In the genomic region with DNA sequence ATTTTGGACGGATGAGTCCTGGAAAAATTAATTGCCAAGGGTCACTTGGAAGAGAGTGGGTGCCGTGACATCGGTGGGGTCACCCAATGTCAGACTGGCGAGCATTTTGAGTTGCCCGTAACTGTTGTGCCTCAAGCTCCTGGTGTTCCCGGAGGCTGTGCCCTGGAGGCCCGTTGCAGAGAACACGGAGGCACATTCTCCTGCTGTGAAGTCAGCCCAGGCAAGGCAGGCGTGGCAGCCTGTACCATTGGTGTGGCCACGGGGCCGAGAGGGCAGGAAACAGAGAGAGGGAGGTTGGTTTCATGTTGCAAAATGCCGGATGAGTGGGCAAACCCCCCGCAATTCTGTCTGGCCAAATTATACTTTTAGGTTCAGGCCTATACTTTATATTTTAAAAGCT, we compare ENCODE assay signal across 12 cellular contexts.
DNase-seq lines count a peak whose midpoint lies in the region; ATAC-seq and TF ChIP-seq lines count a peak whose summit lies in the region.
"Had no signal": no experiment of that assay in that cellular context is flagged by ENCODE, and none has a peak within 500 bp of the region (broad histone marks: within the 10 kb centered on the region; RNA-seq: fewer than 3 reads in every experiment).

No MANE protein-coding gene starts in this region.

- no peaks in the 10 kb centered on the region for H3K27me3 Mint-ChIP-seq in osteocyte (ENCODE audit: unreplicated experiment)
- H3K27me3 Mint-ChIP-seq in activated CD8-positive, alpha-beta T cell treated with anti-CD3 and anti-CD28 coated beads, Interleukin-2, amount 10 ng/mL, durations not matched to agents 7 days and 5 days (ENCODE audit: low read depth) = peaks cover 2% of the 10 kb centered on the region

- CTCF ChIA-PET in RWPE1 (lab: Yijun Ruan, JAX) = no interaction called here
- CTCF ChIA-PET in activated CD8-positive, alpha-beta T cell treated with anti-CD3 and anti-CD28 coated beads, Interleukin-2, amount 10 ng/mL, durations not matched to agents 7 days and 5 days (lab: Charles Lee) = no interaction called here

- H3K36me3 Mint-ChIP-seq in osteocyte (ENCODE audit: unreplicated experiment) = peaks cover 13% of the 10 kb centered on the region
- H3K36me3 Mint-ChIP-seq in activated CD8-positive, alpha-beta T cell treated with anti-CD3 and anti-CD28 coated beads, Interleukin-2, amount 10 ng/mL, durations not matched to agents 7 days and 5 days (ENCODE audit: low read depth) = no peaks in the 10 kb centered on the region

- in situ Hi-C loops in GM13976 (cut with MboI; ENCODE audit: low sequenced_read_pairs, unreplicated experiment) = no loop called here

- peaks cover 3% of the 10 kb centered on the region for H3K9me3 Mint-ChIP-seq in osteocyte (ENCODE audit: unreplicated experiment)
- no peaks in the 10 kb centered on the region for H3K9me3 Mint-ChIP-seq in activated CD8-positive, alpha-beta T cell treated with anti-CD3 and anti-CD28 coated beads, Interleukin-2, amount 10 ng/mL, durations not matched to agents 7 days and 5 days (ENCODE audit: insufficient read depth)
- H3K9me3 Mint-ChIP-seq: central memory CD8-positive, alpha-beta T cell; H9 had no signal

- DNase-seq in EH (ENCODE audit: low read depth) (peak; percentile 98), RWPE1 (ENCODE audit: low spot score) (peak; percentile 71), fibroblast of mammary gland (ENCODE audit: low read depth) (peak; percentile 94), osteocyte (ENCODE audit: extremely low spot score, unreplicated experiment) (peak; percentile 88), substantia nigra (lab: John Stamatoyannopoulos, UW) (no peak), GM13976 (ENCODE audit: low spot score) (no peak), cerebellar nuclear complex (lab: John Stamatoyannopoulos, UW) (no peak)
- no peak for DNase-seq in activated CD8-positive, alpha-beta T cell treated with anti-CD3 and anti-CD28 coated beads, Interleukin-2, amount 10 ng/mL, durations not matched to agents 7 days and 5 days
- DNase-seq: activated CD8-positive, alpha-beta memory T cell treated with anti-CD3 and anti-CD28 coated beads, Interleukin-2, amount 50 U/mL, for 48 hours; H9 had no signal

- H3K27ac Mint-ChIP-seq in osteocyte (ENCODE audit: unreplicated experiment) = peak overlapping the region; percentile 96
- no peak overlapping the region for H3K27ac Mint-ChIP-seq in activated CD8-positive, alpha-beta T cell treated with anti-CD3 and anti-CD28 coated beads, Interleukin-2, amount 10 ng/mL, durations not matched to agents 7 days and 5 days
- H3K27ac Mint-ChIP-seq: H9 had no signal

- no peak for ATAC-seq in activated CD8-positive, alpha-beta T cell treated with anti-CD3 and anti-CD28 coated beads, Interleukin-2, amount 10 ng/mL, durations not matched to agents 7 days and 5 days
- ATAC-seq: psoas muscle had no signal

- peak overlapping the region; percentile 56 for H3K27ac ChIP-seq in RWPE1
- no peak overlapping the region for H3K27ac ChIP-seq in substantia nigra (ENCODE audit: low read depth, low read length, poor library complexity, severe bottlenecking)
- H3K27ac ChIP-seq: psoas muscle had no signal

- H3K4me1 Mint-ChIP-seq in osteocyte (ENCODE audit: unreplicated experiment) = peaks cover 70% of the 10 kb centered on the region
- H3K4me1 Mint-ChIP-seq in activated CD8-positive, alpha-beta T cell treated with anti-CD3 and anti-CD28 coated beads, Interleukin-2, amount 10 ng/mL, durations not matched to agents 7 days and 5 days (ENCODE audit: low read depth) = no peaks in the 10 kb centered on the region
- H3K4me1 Mint-ChIP-seq: central memory CD8-positive, alpha-beta T cell had no signal

- POLR2A ChIA-PET in RWPE1 (lab: Yijun Ruan, JAX; ENCODE audit: low non-redundant PET) = interaction anchor here (0.6 kb wide), 1 partner anchor 403 kb away, joined by 6 read pairs; no protein-coding TSS in a partner anchor
- POLR2A ChIA-PET in activated CD8-positive, alpha-beta T cell treated with anti-CD3 and anti-CD28 coated beads, Interleukin-2, amount 10 ng/mL, durations not matched to agents 7 days and 5 days (lab: Charles Lee) = no interaction called here

- H3K4me3 Mint-ChIP-seq in osteocyte (ENCODE audit: unreplicated experiment) = no peak overlapping the region
- no peak overlapping the region for H3K4me3 Mint-ChIP-seq in activated CD8-positive, alpha-beta T cell treated with anti-CD3 and anti-CD28 coated beads, Interleukin-2, amount 10 ng/mL, durations not matched to agents 7 days and 5 days
- H3K4me3 Mint-ChIP-seq: central memory CD8-positive, alpha-beta T cell; H9 had no signal

- TF ChIP-seq CTCF in RWPE1 (conservative IDR thresholded peaks at IDR 0.05; ENCODE audit: low read depth) (no peak), fibroblast of mammary gland (conservative IDR thresholded peaks at IDR 0.05; ENCODE audit: control insufficient read depth, insufficient read depth, low read depth, low read length) (no peak), osteocyte (IDR thresholded peaks at IDR 0.05) (no peak), GM13976 (IDR thresholded peaks at IDR 0.05; ENCODE audit: borderline replicate concordance, control extremely low read depth, extremely low read depth, insufficient read depth, missing control alignments) (no peak)

- H3K4me3 ChIP-seq in fibroblast of mammary gland (ENCODE audit: control insufficient read depth, low read depth, low read length) = no peak overlapping the region
- H3K4me3 ChIP-seq: psoas muscle had no signal

Comparison
In these comparisons a context has a peak if more than half of its experiments do, and no peak if none do; other contexts are left out.
1. DNase-seq: peak in EH (single experiment), RWPE1 (single experiment), fibroblast of mammary gland (single experiment) and osteocyte (single experiment); none in substantia nigra (0 of 49), activated CD8-positive, alpha-beta T cell treated with anti-CD3 and anti-CD28 coated beads, Interleukin-2, amount 10 ng/mL, durations not matched to agents 7 days and 5 days (single experiment), GM13976 (single experiment) and cerebellar nuclear complex (0 of 2).